ENCODE assay signal across 4 cellular contexts in genomic region chr7:151758994-151759540, GRCh38.
TF ChIP-seq lines count a peak whose summit lies in the region.

No MANE protein-coding gene starts in this region.

TF ChIP-seq in SK-N-SH treated with all-trans-retinoic acid at 6 μM for 48 hours, 23 proteins besides CTCF, POLR2A, EP300 and RAD21 (continues in another document):
- TF ChIP-seq ZNF8 (CRISPR knock-in tag; IDR thresholded peaks at IDR 0.05), result no peak
- no peak for TF ChIP-seq OSR1 (CRISPR knock-in tag; IDR thresholded peaks at IDR 0.05)
- no peak for TF ChIP-seq ARNTL (CRISPR knock-in tag; IDR thresholded peaks at IDR 0.05; ENCODE audit: borderline replicate concordance, low read depth)
- no peak for TF ChIP-seq CSRNP3 (CRISPR knock-in tag; IDR thresholded peaks at IDR 0.05)
- TF ChIP-seq TCF4 (CRISPR knock-in tag; IDR thresholded peaks at IDR 0.05; ENCODE audit: borderline replicate concordance), result no peak
- no peak for TF ChIP-seq TOX (CRISPR knock-in tag; IDR thresholded peaks at IDR 0.05; ENCODE audit: borderline replicate concordance)
- no peak for TF ChIP-seq ZFP3 (CRISPR knock-in tag; IDR thresholded peaks at IDR 0.05)
- TF ChIP-seq BACH2 (CRISPR knock-in tag; IDR thresholded peaks at IDR 0.05; ENCODE audit: borderline replicate concordance), result no peak
- no peak for TF ChIP-seq PATZ1 (CRISPR knock-in tag; IDR thresholded peaks at IDR 0.05; ENCODE audit: borderline replicate concordance)
- TF ChIP-seq RARB (CRISPR knock-in tag; IDR thresholded peaks at IDR 0.05), result no peak
- TF ChIP-seq ZFP30 (CRISPR knock-in tag; IDR thresholded peaks at IDR 0.05), result no peak

TF ChIP-seq in SK-N-SH, 30 proteins besides CTCF, POLR2A, EP300 and RAD21 (continues in another document):
- TF ChIP-seq ELF1 (IDR thresholded peaks at IDR 0.05), result no peak
- no peak for TF ChIP-seq MXI1 (IDR thresholded peaks at IDR 0.05; ENCODE audit: low read depth, low read length)
- no peak for TF ChIP-seq USF1 (IDR thresholded peaks at IDR 0.05; ENCODE audit: borderline replicate concordance, low read depth)
- no peak for TF ChIP-seq NFIC (IDR thresholded peaks at IDR 0.05; ENCODE audit: borderline replicate concordance)
- no peak for TF ChIP-seq TCF12 (IDR thresholded peaks at IDR 0.05)
- no peak for TF ChIP-seq REST (IDR thresholded peaks at IDR 0.05; ENCODE audit: low read depth, low read length)
- TF ChIP-seq MAX (IDR thresholded peaks at IDR 0.05; ENCODE audit: low read depth), result no peak
- TF ChIP-seq EZH2phosphoT487 (IDR thresholded peaks at IDR 0.05; ENCODE audit: borderline replicate concordance, low read depth), result no peak
- TF ChIP-seq JUND (IDR thresholded peaks at IDR 0.05), result no peak
- no peak for TF ChIP-seq TEAD4 (IDR thresholded peaks at IDR 0.05; ENCODE audit: borderline replicate concordance, insufficient read depth)
- TF ChIP-seq GABPA (IDR thresholded peaks at IDR 0.05; ENCODE audit: low read depth), result no peak
- no peak for TF ChIP-seq RXRA (IDR thresholded peaks at IDR 0.05; ENCODE audit: borderline replicate concordance, low read depth)
- no peak for TF ChIP-seq SMC3 (IDR thresholded peaks at IDR 0.05; ENCODE audit: low read depth, low read length)

TF ChIP-seq in GM23338, 12 proteins besides CTCF, POLR2A, EP300 and RAD21 (continues in another document):
- TF ChIP-seq EZH2 (IDR thresholded peaks at IDR 0.05; ENCODE audit: low read depth, unreplicated experiment) (no peak), ZNF462 (CRISPR knock-in tag; IDR thresholded peaks at IDR 0.05) (no peak), JUNB (IDR thresholded peaks at IDR 0.05; ENCODE audit: unreplicated experiment) (no peak), REST (IDR thresholded peaks at IDR 0.05; ENCODE audit: unreplicated experiment) (no peak), ZNF331 (CRISPR knock-in tag; IDR thresholded peaks at IDR 0.05; ENCODE audit: low read depth) (no peak), ZNF114 (CRISPR knock-in tag; IDR thresholded peaks at IDR 0.05) (no peak)

TF ChIP-seq in GM12878, 131 proteins besides CTCF, POLR2A, EP300 and RAD21:
- TF ChIP-seq ZBTB11 (CRISPR knock-in tag; IDR thresholded peaks at IDR 0.05) (no peak), MYB (IDR thresholded peaks at IDR 0.05; ENCODE audit: borderline replicate concordance, low read depth, low read length) (no peak), BHLHE40 (IDR thresholded peaks at IDR 0.05; ENCODE audit: borderline replicate concordance in 1 of 2, low read depth in 2 of 2, low read length in 1 of 2) (no peak), EGR1 (IDR thresholded peaks at IDR 0.05; ENCODE audit: borderline replicate concordance in 1 of 2, low read depth in 2 of 2, low read length in 2 of 2) (no peak), E2F8 (IDR thresholded peaks at IDR 0.05; ENCODE audit: low read depth, partially characterized antibody) (no peak), STAT3 (IDR thresholded peaks at IDR 0.05; ENCODE audit: low read depth, low read length) (no peak), PRDM15 (CRISPR knock-in tag; IDR thresholded peaks at IDR 0.05) (no peak), NR2C2 (IDR thresholded peaks at IDR 0.05; ENCODE audit: borderline replicate concordance, control insufficient read depth, insufficient read length, low read depth) (no peak), TCF12 (IDR thresholded peaks at IDR 0.05; ENCODE audit: low read depth, low read length) (no peak), SKIL (IDR thresholded peaks at IDR 0.05; ENCODE audit: low read depth, poor library complexity, severe bottlenecking) (no peak), SREBF2 (IDR thresholded peaks at IDR 0.05; ENCODE audit: low read length) (no peak), CBFB (IDR thresholded peaks at IDR 0.05; ENCODE audit: low read depth) (no peak), STAT1 (conservative IDR thresholded peaks at IDR 0.05) (no peak), ATF7 (IDR thresholded peaks at IDR 0.05; ENCODE audit: low read depth) (no peak)
